33 cellular contexts compared by ENCODE assay signal in the genomic region with DNA sequence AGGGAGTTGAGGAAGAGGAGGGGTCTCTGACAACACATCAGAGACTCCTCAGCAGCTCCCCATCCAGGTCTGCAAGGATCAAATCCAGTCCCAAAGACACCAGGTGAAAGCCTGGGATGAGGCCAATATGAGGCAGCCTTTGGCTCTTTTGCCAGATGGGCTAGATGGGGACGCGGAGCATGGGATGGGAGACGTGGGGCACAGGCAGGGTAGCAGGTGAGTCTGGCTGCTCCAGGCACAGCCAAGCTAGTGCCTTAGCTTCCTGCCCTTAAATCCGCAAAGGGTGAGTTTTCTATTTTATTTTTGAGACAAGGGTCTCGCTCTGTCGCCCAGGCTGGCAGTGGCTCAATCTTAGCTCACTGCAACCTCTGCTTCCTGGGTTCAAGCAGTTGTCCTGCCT. TPM values are rescaled to one million over a fixed set of nuclear protein-coding genes. Genes with fewer than 3 reads are reported as not detected.
"Had no signal": no experiment of that assay in that cellular context is flagged by ENCODE, and none has a peak within 500 bp of the region (broad histone marks: within the 10 kb centered on the region; RNA-seq: fewer than 3 reads in every experiment).

No MANE protein-coding gene starts in this region.

- H3K27ac Mint-ChIP-seq: activated B cell treated with CpG ODN at 0.5 μM for 24 hours; activated CD4-positive, alpha-beta memory T cell treated with anti-CD3 and anti-CD28 coated beads for 36 hours; activated CD4-positive, alpha-beta T cell treated with anti-CD3 and anti-CD28 coated beads, Interleukin-2, amount 10 ng/mL, durations not matched to agents 24 days and 14 days; activated CD8-positive, alpha-beta T cell treated with anti-CD3 and anti-CD28 coated beads for 36 hours; activated naive CD4-positive, alpha-beta T cell treated with anti-CD3 and anti-CD28 coated beads for 36 hours; activated naive CD8-positive, alpha-beta T cell treated with anti-CD3 and anti-CD28 coated beads for 36 hours; activated T-cell treated with anti-CD3 and anti-CD28 coated beads, Interleukin-2, amount 50 U/mL, for 72 hours; activated T-helper 1 cell treated with anti-CD3 and anti-CD28 coated beads, Interleukin-12 subunit alpha, Interleukin-12 subunit beta, Interleukin-2, Interleukin-4 antibody, amounts not matched to agents 30 ng/mL and 10 ng/mL and 1 ng/mL, durations not matched to agents 14 hours and 24 hours and 36 hours; activated T-helper 17 cell treated with anti-CD3 and anti-CD28 coated beads, Interleukin-2, amount 50 U/mL, for 72 hours; T-cell; T-helper 17 cell had no signal

- H3K27me3 ChIP-seq: adrenal gland, body of pancreas, brain microvascular endothelial cell, breast epithelium had no signal

- ATAC-seq: activated CD8-positive, alpha-beta T cell treated with anti-CD3 and anti-CD28 coated beads for 36 hours; activated naive CD4-positive, alpha-beta T cell treated with anti-CD3 and anti-CD28 coated beads, Interleukin-2, amount 50 U/mL, for 72 hours; activated T-cell treated with anti-CD3 and anti-CD28 coated beads, Interleukin-2, amount 50 U/mL, for 4 hours; activated T-cell treated with anti-CD3 and anti-CD28 coated beads, Interleukin-2, amount 50 U/mL, for 72 hours; activated T-helper 17 cell treated with anti-CD3 and anti-CD28 coated beads, Interleukin-2, amount 50 U/mL, for 72 hours; body of pancreas; T-cell; T-helper 17 cell had no signal

- H3K27ac ChIP-seq: adrenal gland, body of pancreas, brain microvascular endothelial cell, breast epithelium, VCaP had no signal

- H3K36me3 ChIP-seq: adrenal gland, brain microvascular endothelial cell, breast epithelium had no signal

- DNase-seq: activated B cell treated with CpG ODN at 0.5 μM for 24 hours; activated CD4-positive, alpha-beta memory T cell treated with anti-CD3 and anti-CD28 coated beads for 36 hours; activated CD4-positive, alpha-beta T cell treated with anti-CD3 and anti-CD28 coated beads for 4 hours; activated CD4-positive, alpha-beta T cell treated with anti-CD3 and anti-CD28 coated beads, Interleukin-2, amount 10 ng/mL, durations not matched to agents 24 days and 14 days; activated CD4-positive, alpha-beta T cell treated with anti-CD3 and anti-CD28 coated beads, Interleukin-2, amount 50 U/mL, for 1 hour; activated CD4-positive, alpha-beta T cell treated with anti-CD3 and anti-CD28 coated beads, Interleukin-2, amount 50 U/mL, for 4 hours; activated CD4-positive, CD25-positive, alpha-beta regulatory T cell treated with anti-CD3 and anti-CD28 coated beads, Interleukin-2, amount 50 U/mL, for 72 hours; activated CD8-positive, alpha-beta memory T cell treated with anti-CD3 and anti-CD28 coated beads, Interleukin-2, amount 50 U/mL, for 4 hours; activated CD8-positive, alpha-beta T cell treated with anti-CD3 and anti-CD28 coated beads for 36 hours; activated effector memory CD4-positive, alpha-beta T cell treated with anti-CD3 and anti-CD28 coated beads, Interleukin-2, amount 50 U/mL, for 16 hours; activated gamma-delta T cell treated with Interleukin-2 at 50 U/mL for 16 hours; activated naive CD4-positive, alpha-beta T cell; activated naive CD4-positive, alpha-beta T cell treated with anti-CD3 and anti-CD28 coated beads for 36 hours; activated naive CD4-positive, alpha-beta T cell treated with anti-CD3 and anti-CD28 coated beads, Interleukin-2, amount 50 U/mL, for 16 hours; activated naive CD8-positive, alpha-beta T cell treated with anti-CD3 and anti-CD28 coated beads for 36 hours; activated T-cell treated with anti-CD3 and anti-CD28 coated beads for 4 hours; activated T-cell treated with anti-CD3 and anti-CD28 coated beads, Interleukin-2, amount 50 U/mL, for 1 hour; activated T-cell treated with anti-CD3 and anti-CD28 coated beads, Interleukin-2, amount 50 U/mL, for 4 hours; activated T-cell treated with anti-CD3 and anti-CD28 coated beads, Interleukin-2, amount 50 U/mL, for 72 hours; adrenal gland; amniotic stem cell; body of pancreas; brain microvascular endothelial cell; central memory CD4-positive, alpha-beta T cell; T-cell; T-helper 17 cell had no signal

- H3K36me3 Mint-ChIP-seq: activated naive CD4-positive, alpha-beta T cell treated with anti-CD3 and anti-CD28 coated beads, Interleukin-2, amount 50 U/mL, for 72 hours; activated naive CD8-positive, alpha-beta T cell treated with anti-CD3 and anti-CD28 coated beads for 36 hours had no signal

- H3K9me3 Mint-ChIP-seq: activated B cell treated with CpG ODN at 0.5 μM for 24 hours; activated CD4-positive, alpha-beta memory T cell treated with anti-CD3 and anti-CD28 coated beads for 36 hours; activated CD4-positive, alpha-beta T cell treated with anti-CD3 and anti-CD28 coated beads, Interleukin-2, amount 10 ng/mL, durations not matched to agents 24 days and 14 days; activated CD8-positive, alpha-beta T cell treated with anti-CD3 and anti-CD28 coated beads for 36 hours; activated naive CD4-positive, alpha-beta T cell treated with anti-CD3 and anti-CD28 coated beads for 36 hours; activated naive CD4-positive, alpha-beta T cell treated with anti-CD3 and anti-CD28 coated beads, Interleukin-2, amount 50 U/mL, for 72 hours; activated naive CD8-positive, alpha-beta T cell treated with anti-CD3 and anti-CD28 coated beads for 36 hours; activated T-cell treated with anti-CD3 and anti-CD28 coated beads, Interleukin-2, amount 50 U/mL, for 4 hours; activated T-cell treated with anti-CD3 and anti-CD28 coated beads, Interleukin-2, amount 50 U/mL, for 72 hours; activated T-helper 1 cell treated with anti-CD3 and anti-CD28 coated beads, Interleukin-12 subunit alpha, Interleukin-12 subunit beta, Interleukin-2, Interleukin-4 antibody, amounts not matched to agents 30 ng/mL and 10 ng/mL and 1 ng/mL, durations not matched to agents 14 hours and 24 hours and 36 hours; activated T-helper 17 cell treated with anti-CD3 and anti-CD28 coated beads, Interleukin-2, amount 50 U/mL, for 72 hours; T-cell had no signal

- H3K27me3 Mint-ChIP-seq: activated B cell treated with CpG ODN at 0.5 μM for 24 hours; activated CD4-positive, alpha-beta memory T cell treated with anti-CD3 and anti-CD28 coated beads for 36 hours; activated CD4-positive, alpha-beta T cell treated with anti-CD3 and anti-CD28 coated beads, Interleukin-2, amount 10 ng/mL, durations not matched to agents 24 days and 14 days; activated CD8-positive, alpha-beta T cell treated with anti-CD3 and anti-CD28 coated beads for 36 hours; activated naive CD8-positive, alpha-beta T cell treated with anti-CD3 and anti-CD28 coated beads for 36 hours; activated T-helper 17 cell treated with anti-CD3 and anti-CD28 coated beads, Interleukin-2, amount 50 U/mL, for 72 hours; T-cell; T-helper 17 cell had no signal

- H3K4me1 Mint-ChIP-seq: activated B cell treated with CpG ODN at 0.5 μM for 24 hours; activated CD4-positive, alpha-beta T cell treated with anti-CD3 and anti-CD28 coated beads, Interleukin-2, amount 10 ng/mL, durations not matched to agents 24 days and 14 days; activated naive CD8-positive, alpha-beta T cell treated with anti-CD3 and anti-CD28 coated beads for 36 hours; activated T-helper 17 cell treated with anti-CD3 and anti-CD28 coated beads, Interleukin-2, amount 50 U/mL, for 72 hours; T-cell had no signal

- H3K4me1 ChIP-seq: adrenal gland, body of pancreas, breast epithelium had no signal

- H3K4me3 ChIP-seq: adrenal gland, body of pancreas, breast epithelium had no signal

- H3K4me3 Mint-ChIP-seq: activated B cell treated with CpG ODN at 0.5 μM for 24 hours; activated CD4-positive, alpha-beta memory T cell treated with anti-CD3 and anti-CD28 coated beads for 36 hours; activated CD4-positive, alpha-beta T cell treated with anti-CD3 and anti-CD28 coated beads, Interleukin-2, amount 10 ng/mL, durations not matched to agents 24 days and 14 days; activated CD8-positive, alpha-beta T cell treated with anti-CD3 and anti-CD28 coated beads for 36 hours; activated naive CD4-positive, alpha-beta T cell treated with anti-CD3 and anti-CD28 coated beads for 36 hours; activated naive CD8-positive, alpha-beta T cell treated with anti-CD3 and anti-CD28 coated beads for 36 hours; activated T-cell treated with anti-CD3 and anti-CD28 coated beads, Interleukin-2, amount 50 U/mL, for 4 hours; activated T-cell treated with anti-CD3 and anti-CD28 coated beads, Interleukin-2, amount 50 U/mL, for 72 hours; activated T-helper 1 cell treated with anti-CD3 and anti-CD28 coated beads, Interleukin-12 subunit alpha, Interleukin-12 subunit beta, Interleukin-2, Interleukin-4 antibody, amounts not matched to agents 30 ng/mL and 10 ng/mL and 1 ng/mL, durations not matched to agents 14 hours and 24 hours and 36 hours; activated T-helper 17 cell treated with anti-CD3 and anti-CD28 coated beads, Interleukin-2, amount 50 U/mL, for 72 hours; T-cell; T-helper 17 cell had no signal

- H3K9me3 ChIP-seq: adrenal gland, body of pancreas, breast epithelium had no signal

RNA-seq across cellular contexts. Expression of gene DRICH1, which starts 19.6 kb away (rescaled TPM):
- total RNA-seq: activated naive CD8-positive, alpha-beta T cell treated with anti-CD3 and anti-CD28 coated beads for 36 hours; astrocyte; body of pancreas; cardiac septum had no signal

RNA-seq across cellular contexts. Expression of gene RGL4, which starts 39.1 kb away (rescaled TPM):
- total RNA-seq: astrocyte, body of pancreas had no signal
